ENCODE assay signal across 21 cellular contexts in the genomic region with DNA sequence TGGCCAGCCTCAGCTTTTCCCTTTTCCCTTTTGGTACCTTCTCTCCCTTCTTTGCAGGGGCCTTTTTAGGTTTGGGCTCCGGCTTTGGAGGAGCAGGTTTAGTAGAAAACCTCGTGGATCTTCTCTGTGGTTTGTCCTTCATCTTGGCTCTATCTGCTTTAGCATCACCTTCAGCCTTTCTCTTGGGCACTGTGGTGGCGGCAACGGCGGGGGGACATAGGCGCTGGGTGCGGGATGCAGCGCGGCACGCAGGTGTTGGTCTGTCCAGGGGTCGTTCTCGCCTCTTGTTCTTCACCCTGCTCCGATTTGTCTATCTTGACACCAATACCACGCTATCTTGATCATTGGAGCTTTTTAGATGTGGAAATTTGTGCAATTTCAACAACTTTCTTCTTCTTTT.
A peak's percentile ranks its signal among the peaks of the same experiment; 100 is the strongest.
DNase-seq lines count a peak whose midpoint lies in the region; ATAC-seq, FAIRE-seq and TF ChIP-seq lines count a peak whose summit lies in the region.
"Had no signal": no experiment of that assay in that cellular context is flagged by ENCODE, and none has a peak within 500 bp of the region (broad histone marks: within the 10 kb centered on the region; RNA-seq: fewer than 3 reads in every experiment).

No MANE protein-coding gene starts in this region.

- no peak for TF ChIP-seq POLR2A in HepG2 (IDR thresholded peaks at IDR 0.05; ENCODE audit: insufficient read depth in 1 of 2, low read depth in 2 of 2, low read length in 2 of 2)
- no peak for TF ChIP-seq POLR2A in right lobe of liver (IDR thresholded peaks at IDR 0.05)
- TF ChIP-seq POLR2A in esophagus muscularis mucosa (IDR thresholded peaks at IDR 0.05; ENCODE audit: low read depth), result no peak
- no peak for TF ChIP-seq POLR2A in prostate gland (IDR thresholded peaks at IDR 0.05)

- no peak overlapping the region for H2AFZ ChIP-seq in HepG2 (ENCODE audit: low read length)

- H3K36me3 Mint-ChIP-seq in type B pancreatic cell, result no peaks in the 10 kb centered on the region
- H3K36me3 Mint-ChIP-seq: CD8-positive, alpha-beta T cell had no signal

- POLR2A ChIA-PET in HepG2 (lab: Yijun Ruan, JAX), result no interaction called here

- TF ChIP-seq RAD21 in HepG2 (CRISPR knock-in tag; IDR thresholded peaks at IDR 0.05), result no peak

- in situ Hi-C loops in HepG2 (cut with HindIII; ENCODE audit: extremely low pct_ligation_motif_present, low pct_unique_long_range_greater_than_20kb), result no loop called here

- H3K4me3 ChIP-seq in HepG2 (replicated peaks in 1 of 3; ENCODE audit: insufficient read depth in 1 of 3, low read depth in 2 of 3, low read length in 3 of 3) (no peak overlapping the region), right lobe of liver (no peak overlapping the region), esophagus muscularis mucosa (no peak overlapping the region), prostate gland (no peak overlapping the region)
- H3K4me3 ChIP-seq: A549; BLaER1 treated with 17β-estradiol and CSF1 and Interleukin-3, amounts not matched to agents 10 nM and 100 nM had no signal

- H3K27ac Mint-ChIP-seq in type B pancreatic cell, result no peak overlapping the region
- H3K27ac Mint-ChIP-seq: B cell; CD4-positive, alpha-beta T cell; CD8-positive, alpha-beta T cell had no signal

- TF ChIP-seq EP300 in HepG2 (IDR thresholded peaks at IDR 0.05; ENCODE audit: low read depth in 2 of 2, low read length in 2 of 2), result no peak
- no peak for TF ChIP-seq EP300 in HepG2 (CRISPR knock-in tag; IDR thresholded peaks at IDR 0.05; ENCODE audit: borderline replicate concordance)
- no peak for TF ChIP-seq EP300 in esophagus muscularis mucosa (IDR thresholded peaks at IDR 0.05)

- intact Hi-C loops in HepG2 (cut with micrococcal nuclease; ENCODE audit: unreplicated experiment) (no loop called here), right lobe of liver (cut with DNase I) (no loop called here), esophagus muscularis mucosa (cut with DNase I) (no loop called here), prostate gland (cut with DNase I) (no loop called here)

- H3K9me3 ChIP-seq in HepG2 (ENCODE audit: low read length), result no peaks in the 10 kb centered on the region
- H3K9me3 ChIP-seq in right lobe of liver, result no peaks in the 10 kb centered on the region
- H3K9me3 ChIP-seq in esophagus muscularis mucosa, result no peaks in the 10 kb centered on the region
- no peaks in the 10 kb centered on the region for H3K9me3 ChIP-seq in prostate gland
- H3K9me3 ChIP-seq: A549, Caco-2 had no signal

- no peak overlapping the region for H3K4me3 Mint-ChIP-seq in type B pancreatic cell
- H3K4me3 Mint-ChIP-seq: B cell; CD4-positive, alpha-beta T cell; CD8-positive, alpha-beta T cell had no signal

- WGBS in HepG2 (ENCODE audit: low lambda C conversion rate), result 93% methylated on average over 14 of the region's 14 CpGs
- 93% methylated on average over 14 of the region's 14 CpGs for WGBS in right lobe of liver (ENCODE audit: insufficient coverage, low coverage, low lambda C conversion rate, missing lambda C conversion rate)
- 94% methylated on average over 14 of the region's 14 CpGs for WGBS in esophagus muscularis mucosa
- WGBS in prostate gland, result 87% methylated on average over 14 of the region's 14 CpGs

- H3K4me2 ChIP-seq in HepG2 (ENCODE audit: low read depth, low read length), result no peak overlapping the region
- H3K4me2 ChIP-seq: A549 had no signal

- peaks cover 4% of the 10 kb centered on the region for H3K9me3 Mint-ChIP-seq in type B pancreatic cell

- peaks cover 6% of the 10 kb centered on the region for H3K27me3 Mint-ChIP-seq in type B pancreatic cell
- H3K27me3 Mint-ChIP-seq: B cell; CD4-positive, alpha-beta T cell had no signal

- H3K27me3 ChIP-seq in HepG2 (ENCODE audit: control insufficient read depth in 1 of 2, insufficient read depth in 2 of 2, low read length in 2 of 2) (no peaks in the 10 kb centered on the region), right lobe of liver (no peaks in the 10 kb centered on the region), esophagus muscularis mucosa (no peaks in the 10 kb centered on the region), prostate gland (replicated peaks; ENCODE audit: insufficient read depth) (no peaks in the 10 kb centered on the region)
- H3K27me3 ChIP-seq: BLaER1 treated with 17β-estradiol and CSF1 and Interleukin-3, amounts not matched to agents 10 nM and 100 nM had no signal

- no peak for TF ChIP-seq CTCF in HepG2 (CRISPR knock-in tag; IDR thresholded peaks at IDR 0.05)
- TF ChIP-seq CTCF in right lobe of liver (IDR thresholded peaks at IDR 0.05), result no peak
- no peak for TF ChIP-seq CTCF in esophagus muscularis mucosa (IDR thresholded peaks at IDR 0.05)
- no peak for TF ChIP-seq CTCF in type B pancreatic cell (conservative IDR thresholded peaks at IDR 0.05)
- TF ChIP-seq CTCF in prostate gland (IDR thresholded peaks at IDR 0.05), result no peak

- H3K9ac ChIP-seq in HepG2 (ENCODE audit: insufficient read depth, low read depth, low read length), result no peak overlapping the region
- H3K9ac ChIP-seq: BLaER1 treated with 17β-estradiol and CSF1 and Interleukin-3, amounts not matched to agents 10 nM and 100 nM had no signal

- H3K4me1 ChIP-seq in HepG2 (ENCODE audit: insufficient read depth, low read length), result peaks cover 5% of the 10 kb centered on the region; the same call in 1 of the 2 replicates
- H3K4me1 ChIP-seq in right lobe of liver, result no peaks in the 10 kb centered on the region
- no peaks in the 10 kb centered on the region for H3K4me1 ChIP-seq in esophagus muscularis mucosa
- no peaks in the 10 kb centered on the region for H3K4me1 ChIP-seq in prostate gland (replicated peaks)

- H3K4me1 Mint-ChIP-seq in type B pancreatic cell (ENCODE audit: unreplicated experiment), result no peaks in the 10 kb centered on the region

- CTCF ChIA-PET in HepG2 (lab: Yijun Ruan, JAX; ENCODE audit: low intra/inter-chr PET ratio, low total read pairs), result no interaction called here

- H3K36me3 ChIP-seq in HepG2 (replicated peaks in 1 of 2; ENCODE audit: control insufficient read depth in 1 of 2, insufficient read depth in 2 of 2, low read length in 2 of 2) (no peaks in the 10 kb centered on the region), right lobe of liver (no peaks in the 10 kb centered on the region), esophagus muscularis mucosa (no peaks in the 10 kb centered on the region), prostate gland (no peaks in the 10 kb centered on the region)
- H3K36me3 ChIP-seq: BLaER1 treated with 17β-estradiol and CSF1 and Interleukin-3, amounts not matched to agents 10 nM and 100 nM had no signal

- FAIRE-seq in HepG2 (lab: Jason Lieb, UNC), result no peak
- FAIRE-seq: A549, D721Med, G401.6, GM19239 had no signal

- no peaks in the 10 kb centered on the region for H4K20me1 ChIP-seq in HepG2 (ENCODE audit: insufficient read depth, low read length)
- H4K20me1 ChIP-seq: BLaER1 treated with 17β-estradiol and CSF1 and Interleukin-3, amounts not matched to agents 10 nM and 100 nM had no signal

- H3K27ac ChIP-seq in HepG2 (ENCODE audit: extremely low read length, insufficient read depth, low read length) (no peak overlapping the region), right lobe of liver (no peak overlapping the region), esophagus muscularis mucosa (replicated peaks in 1 of 4) (no peak overlapping the region), prostate gland (no peak overlapping the region)
- H3K27ac ChIP-seq: 22Rv1, C4-2B had no signal

- no peak for ATAC-seq in HepG2
- ATAC-seq in right lobe of liver, result no peak
- no peak for ATAC-seq in GM21381 (IDR thresholded peaks at IDR 0.05; ENCODE audit: unreplicated experiment)
- ATAC-seq: A549; CD8-positive, alpha-beta T cell had no signal

- no peaks in the 10 kb centered on the region for H3K79me2 ChIP-seq in HepG2 (ENCODE audit: insufficient read depth, low read length)

- DNase-seq in HepG2 (ENCODE audit: low spot score) (no peak), right lobe of liver (no peak), esophagus muscularis mucosa (ENCODE audit: extremely low spot score) (peak; percentile 78), type B pancreatic cell (ENCODE audit: extremely low spot score, unreplicated experiment) (peak; percentile 48), prostate gland (ENCODE audit: low spot score) (no peak)
- DNase-seq: AML-193; Caco-2; Calu3; CD4-positive, alpha-beta T cell; CD8-positive, alpha-beta T cell; DMS79 treated with DMSO at 0.1 percent for 48 hours; GF-D8 had no signal

- TSS peak; percentile 20 for BruUV-seq in HepG2 (replicated peaks; lab: Mats Ljungman, UMichigan)

TF ChIP-seq in HepG2, 621 proteins besides CTCF, POLR2A, EP300 and RAD21 (continues in another document):
- no peak for TF ChIP-seq ZNF383 (CRISPR knock-in tag; IDR thresholded peaks at IDR 0.05; ENCODE audit: borderline replicate concordance)
- no peak for TF ChIP-seq MED13 (CRISPR knock-in tag; IDR thresholded peaks at IDR 0.05)
- TF ChIP-seq REL (CRISPR knock-in tag; conservative IDR thresholded peaks at IDR 0.05), result no peak
- TF ChIP-seq TAF15 (IDR thresholded peaks at IDR 0.05; ENCODE audit: low read depth, low read length, poor library complexity, severe bottlenecking), result no peak
- TF ChIP-seq, protein P1, sequence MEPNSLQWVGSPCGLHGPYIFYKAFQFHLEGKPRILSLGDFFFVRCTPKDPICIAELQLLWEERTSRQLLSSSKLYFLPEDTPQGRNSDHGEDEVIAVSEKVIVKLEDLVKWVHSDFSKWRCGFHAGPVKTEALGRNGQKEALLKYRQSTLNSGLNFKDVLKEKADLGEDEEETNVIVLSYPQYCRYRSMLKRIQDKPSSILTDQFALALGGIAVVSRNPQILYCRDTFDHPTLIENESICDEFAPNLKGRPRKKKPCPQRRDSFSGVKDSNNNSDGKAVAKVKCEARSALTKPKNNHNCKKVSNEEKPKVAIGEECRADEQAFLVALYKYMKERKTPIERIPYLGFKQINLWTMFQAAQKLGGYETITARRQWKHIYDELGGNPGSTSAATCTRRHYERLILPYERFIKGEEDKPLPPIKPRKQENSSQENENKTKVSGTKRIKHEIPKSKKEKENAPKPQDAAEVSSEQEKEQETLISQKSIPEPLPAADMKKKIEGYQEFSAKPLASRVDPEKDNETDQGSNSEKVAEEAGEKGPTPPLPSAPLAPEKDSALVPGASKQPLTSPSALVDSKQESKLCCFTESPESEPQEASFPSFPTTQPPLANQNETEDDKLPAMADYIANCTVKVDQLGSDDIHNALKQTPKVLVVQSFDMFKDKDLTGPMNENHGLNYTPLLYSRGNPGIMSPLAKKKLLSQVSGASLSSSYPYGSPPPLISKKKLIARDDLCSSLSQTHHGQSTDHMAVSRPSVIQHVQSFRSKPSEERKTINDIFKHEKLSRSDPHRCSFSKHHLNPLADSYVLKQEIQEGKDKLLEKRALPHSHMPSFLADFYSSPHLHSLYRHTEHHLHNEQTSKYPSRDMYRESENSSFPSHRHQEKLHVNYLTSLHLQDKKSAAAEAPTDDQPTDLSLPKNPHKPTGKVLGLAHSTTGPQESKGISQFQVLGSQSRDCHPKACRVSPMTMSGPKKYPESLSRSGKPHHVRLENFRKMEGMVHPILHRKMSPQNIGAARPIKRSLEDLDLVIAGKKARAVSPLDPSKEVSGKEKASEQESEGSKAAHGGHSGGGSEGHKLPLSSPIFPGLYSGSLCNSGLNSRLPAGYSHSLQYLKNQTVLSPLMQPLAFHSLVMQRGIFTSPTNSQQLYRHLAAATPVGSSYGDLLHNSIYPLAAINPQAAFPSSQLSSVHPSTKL (CRISPR knock-in tag; IDR thresholded peaks at IDR 0.05), result no peak
- no peak for TF ChIP-seq MXD4 (CRISPR knock-in tag; IDR thresholded peaks at IDR 0.05)
- no peak for TF ChIP-seq ZNF17 (CRISPR knock-in tag; IDR thresholded peaks at IDR 0.05)

Comparison
In these comparisons a context has a peak if more than half of its experiments do, and no peak if none do; other contexts are left out.
1. DNase-seq: peak in esophagus muscularis mucosa (single experiment) and type B pancreatic cell (single experiment); none in HepG2 (single experiment), right lobe of liver (0 of 3) and prostate gland (single experiment).